8 cellular contexts compared by ENCODE assay signal in the genomic region with DNA sequence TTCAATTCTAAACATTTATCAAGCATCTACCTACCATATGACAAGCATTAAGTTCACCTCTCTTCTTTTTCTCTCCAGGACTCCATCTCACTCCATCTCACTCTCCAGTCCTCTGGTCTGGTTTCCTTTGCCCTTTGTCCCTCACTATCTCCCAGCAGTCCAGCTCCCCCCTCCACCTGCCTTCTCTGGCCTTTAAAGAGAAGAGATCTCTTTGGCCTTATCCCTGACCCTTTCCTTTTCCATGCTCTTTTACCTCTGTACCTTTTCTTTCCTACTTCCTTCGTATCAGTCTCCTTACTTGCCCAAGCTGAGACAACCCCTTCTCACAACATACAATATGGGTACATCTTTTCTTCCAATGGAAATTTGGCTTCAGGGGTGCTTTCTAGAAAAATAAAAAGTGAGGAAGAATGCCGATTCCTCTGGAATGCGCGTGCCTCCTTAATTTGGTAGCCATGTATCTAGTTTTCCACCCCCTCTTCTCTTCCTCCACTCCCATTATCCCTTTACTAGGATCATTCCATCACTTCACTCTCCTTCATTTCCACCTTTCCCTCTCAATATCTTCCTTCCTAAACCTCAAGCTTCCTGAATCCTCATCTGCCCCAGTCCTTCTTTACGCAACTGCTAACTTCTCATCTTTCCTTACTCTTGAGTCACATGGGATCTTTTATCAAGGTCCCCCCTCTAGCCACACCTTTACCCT. TPM values are rescaled to one million over a fixed set of nuclear protein-coding genes. Genes with fewer than 3 reads are reported as not detected.
DNase-seq lines count a peak whose midpoint lies in the region; ATAC-seq and TF ChIP-seq lines count a peak whose summit lies in the region.

No MANE protein-coding gene starts in this region.

- H3K36me3 Mint-ChIP-seq in CD8-positive, alpha-beta memory T cell: peaks cover 4 to 34% (median 13%) of the 10 kb centered on the region in 3 donors
- peaks cover 27% of the 10 kb centered on the region for H3K36me3 Mint-ChIP-seq in central memory CD8-positive, alpha-beta T cell (ENCODE audit: insufficient read depth)

- H3K27me3 Mint-ChIP-seq in CD8-positive, alpha-beta memory T cell: no peaks in the 10 kb centered on the region
- no peaks in the 10 kb centered on the region for H3K27me3 Mint-ChIP-seq in central memory CD8-positive, alpha-beta T cell

- ATAC-seq in central memory CD8-positive, alpha-beta T cell (replicated peaks; ENCODE audit: extremely low read depth, poor library complexity, severe bottlenecking): no peak
- ATAC-seq in HG02981 (IDR thresholded peaks at IDR 0.05; ENCODE audit: unreplicated experiment) (no peak), GM21528 (IDR thresholded peaks at IDR 0.05; ENCODE audit: low FRiP score, unreplicated experiment) (no peak), HG03025 (IDR thresholded peaks at IDR 0.05; ENCODE audit: low FRiP score, unreplicated experiment) (no peak)

- no peak for DNase-seq in CD8-positive, alpha-beta memory T cell
- DNase-seq in MM.1S: no peak
- no peak for DNase-seq in central memory CD8-positive, alpha-beta T cell (ENCODE audit: low spot score in 2 of 2)
- no peak for DNase-seq in NCI-H2171 (lab: John Stamatoyannopoulos, UW)

- H3K4me2 ChIP-seq in MM.1S (ENCODE audit: low read depth, low read length): peak overlapping the region; percentile 97

- H3K4me3 Mint-ChIP-seq in CD8-positive, alpha-beta memory T cell: peak overlapping the region; percentile 82 to 99 (median 95)
- peak overlapping the region; percentile 88 for H3K4me3 Mint-ChIP-seq in central memory CD8-positive, alpha-beta T cell

- H3K27ac ChIP-seq in CD8-positive, alpha-beta memory T cell (ENCODE audit: low read depth, low read length): peak overlapping the region; percentile 93
- H3K27ac ChIP-seq in MM.1S (ENCODE audit: low read length): peak overlapping the region; percentile 96; the same call in 1 of the 2 replicates
- peak overlapping the region; percentile 98 for H3K27ac ChIP-seq in mucosa of rectum (ENCODE audit: low read depth in 2 of 2, low read length in 2 of 2)

- H3K4me1 ChIP-seq in CD8-positive, alpha-beta memory T cell (ENCODE audit: insufficient read depth, low read length): peaks cover 69% of the 10 kb centered on the region
- peaks cover 21% of the 10 kb centered on the region for H3K4me1 ChIP-seq in MM.1S (ENCODE audit: low read length)
- peaks cover 32 to 47% of the 10 kb centered on the region in 2 donors for H3K4me1 ChIP-seq in mucosa of rectum (ENCODE audit: control insufficient read depth in 2 of 2, insufficient read depth in 2 of 2, low read length in 2 of 2)

- H2AFZ ChIP-seq in MM.1S (ENCODE audit: low read length): peak overlapping the region; percentile 79

- H3K9me3 Mint-ChIP-seq in CD8-positive, alpha-beta memory T cell: no peaks in the 10 kb centered on the region
- H3K9me3 Mint-ChIP-seq in central memory CD8-positive, alpha-beta T cell: no peaks in the 10 kb centered on the region

- no peaks in the 10 kb centered on the region for H3K9me3 ChIP-seq in CD8-positive, alpha-beta memory T cell (ENCODE audit: low read length)
- no peaks in the 10 kb centered on the region for H3K9me3 ChIP-seq in MM.1S (replicated peaks; ENCODE audit: insufficient read depth, low read length)
- no peaks in the 10 kb centered on the region for H3K9me3 ChIP-seq in mucosa of rectum (ENCODE audit: control insufficient read depth in 2 of 2, low read length in 2 of 2)

- H3K4me3 ChIP-seq in CD8-positive, alpha-beta memory T cell (ENCODE audit: low read length): peak overlapping the region; percentile 75
- H3K4me3 ChIP-seq in MM.1S (ENCODE audit: low read length): peak overlapping the region; percentile 82
- H3K4me3 ChIP-seq in mucosa of rectum (ENCODE audit: low read length in 2 of 2): peak overlapping the region; percentile 91 to 97

- H4K20me1 ChIP-seq in MM.1S (ENCODE audit: insufficient read depth, low read length): no peaks in the 10 kb centered on the region

- H3K9me2 ChIP-seq in MM.1S (replicated peaks; ENCODE audit: insufficient read depth, low read length): no peaks in the 10 kb centered on the region

- peak overlapping the region; percentile 70; the same call in 1 of the 2 replicates for H3K9ac ChIP-seq in MM.1S (ENCODE audit: low read length)
- peak overlapping the region; percentile 75 to 94 for H3K9ac ChIP-seq in mucosa of rectum (ENCODE audit: low read depth in 1 of 2, low read length in 2 of 2)

- H3K36me3 ChIP-seq in CD8-positive, alpha-beta memory T cell (ENCODE audit: insufficient read depth, low read length): no peaks in the 10 kb centered on the region
- no peaks in the 10 kb centered on the region for H3K36me3 ChIP-seq in MM.1S (replicated peaks; ENCODE audit: insufficient read depth, low read length)
- H3K36me3 ChIP-seq in mucosa of rectum (ENCODE audit: control insufficient read depth in 2 of 2, insufficient read depth in 2 of 2, low read length in 2 of 2): peaks cover 6 to 12% of the 10 kb centered on the region in 2 donors

- no peaks in the 10 kb centered on the region for H3K27me3 ChIP-seq in CD8-positive, alpha-beta memory T cell (ENCODE audit: insufficient read depth, low read length, poor library complexity, severe bottlenecking)
- H3K27me3 ChIP-seq in MM.1S (replicated peaks; ENCODE audit: insufficient read depth, low read length): no peaks in the 10 kb centered on the region
- H3K27me3 ChIP-seq in mucosa of rectum (ENCODE audit: control insufficient read depth in 2 of 2, insufficient read depth in 2 of 2, low read length in 2 of 2): no peaks in the 10 kb centered on the region

- POLR2A ChIA-PET in CD8-positive, alpha-beta memory T cell (lab: Charles Lee): interaction anchor here (0.7 to 4.4 kb wide), 6 partner anchors 14 to 82 kb away, joined by 4 to 20 read pairs (median 6); a partner anchor contains a TSS

- CTCF ChIA-PET in CD8-positive, alpha-beta memory T cell (lab: Charles Lee): interaction anchor here (0.7 to 2.5 kb wide), 4 partner anchors 14 to 58 kb away, joined by 3 to 16 read pairs (median 6); a partner anchor contains a TSS

- H3K4me1 Mint-ChIP-seq in CD8-positive, alpha-beta memory T cell: peaks cover 61 to 85% (median 81%) of the 10 kb centered on the region in 3 donors
- H3K4me1 Mint-ChIP-seq in central memory CD8-positive, alpha-beta T cell: peaks cover 70% of the 10 kb centered on the region

- H3F3A ChIP-seq in MM.1S (ENCODE audit: insufficient read depth, low read length): peaks cover 19% of the 10 kb centered on the region

- no peak for TF ChIP-seq CTCF in MM.1S (IDR thresholded peaks at IDR 0.05; ENCODE audit: low read length)

- peak overlapping the region; percentile 92 to 99 (median 98) for H3K27ac Mint-ChIP-seq in CD8-positive, alpha-beta memory T cell
- peak overlapping the region; percentile 83 for H3K27ac Mint-ChIP-seq in central memory CD8-positive, alpha-beta T cell (ENCODE audit: low read depth)

- H3K79me2 ChIP-seq in MM.1S (ENCODE audit: low read length): peaks cover 17% of the 10 kb centered on the region

RNA-seq across cellular contexts. Expression of a gene that starts 0.7 kb away (rescaled TPM):
- total RNA-seq in CD8-positive, alpha-beta memory T cell: 10 to 100 TPM; 42.5 to 42.6 TPM
- polyA plus RNA-seq in CD8-positive, alpha-beta memory T cell: 23.5 TPM

RNA-seq across cellular contexts. Expression of a gene that starts 1.6 kb away (rescaled TPM):
- total RNA-seq in CD8-positive, alpha-beta memory T cell: 10 to 100 TPM; 52.7 to 52.9 TPM
- 110 TPM for polyA plus RNA-seq in CD8-positive, alpha-beta memory T cell

RNA-seq across cellular contexts. Expression of a gene that starts 7.4 kb away (rescaled TPM):
- 10 to 100 TPM; 11.9 to 12.5 TPM for total RNA-seq in CD8-positive, alpha-beta memory T cell
- polyA plus RNA-seq in CD8-positive, alpha-beta memory T cell: not detected

RNA-seq across cellular contexts. Expression of a gene that starts 12.2 kb away (rescaled TPM):
- total RNA-seq in CD8-positive, alpha-beta memory T cell: 1 to 10 TPM; 8.3 to 9.5 TPM
- not detected for polyA plus RNA-seq in CD8-positive, alpha-beta memory T cell

RNA-seq across cellular contexts. Expression of a gene that starts 13.4 kb away (rescaled TPM):
- total RNA-seq in CD8-positive, alpha-beta memory T cell: 10 to 100 TPM; 63.5 to 69.4 TPM
- polyA plus RNA-seq in CD8-positive, alpha-beta memory T cell: 2.2 TPM
